ENCODE assay signal across 11 cellular contexts in the genomic region with DNA sequence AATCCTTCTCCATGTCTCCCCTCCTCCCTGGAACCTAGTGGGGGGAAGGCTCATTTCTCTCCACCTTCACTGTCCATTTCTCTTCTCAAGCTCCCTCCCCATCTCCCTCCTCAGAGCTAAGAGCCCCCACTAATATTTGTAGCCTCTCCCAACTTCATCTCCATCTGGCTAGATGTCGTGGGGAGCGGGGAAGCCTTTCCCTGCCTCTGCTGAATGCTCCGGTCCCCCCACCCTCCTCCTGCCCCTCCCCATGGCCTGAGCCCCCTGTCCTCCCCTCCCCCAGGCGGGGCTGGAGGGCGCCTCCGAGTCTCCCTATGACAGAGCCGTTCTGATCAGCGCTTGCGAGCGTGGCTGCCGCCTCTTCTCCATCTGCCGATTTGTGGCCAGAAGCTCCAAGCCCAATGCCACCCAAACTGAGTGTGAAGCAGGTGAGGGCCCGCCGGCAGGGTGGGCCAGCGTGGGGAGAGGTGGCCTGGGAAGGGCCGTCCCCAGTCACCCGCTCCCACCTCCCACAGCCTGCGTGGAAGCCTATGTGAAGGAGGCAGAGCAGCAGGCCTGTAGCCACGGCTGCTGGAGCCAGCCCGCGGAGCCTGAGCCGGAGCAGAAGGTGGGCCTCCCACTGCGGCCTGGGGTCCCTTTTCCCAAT. TPM values are rescaled to one million over a fixed set of nuclear protein-coding genes. Genes with fewer than 3 reads are reported as not detected.
DNase-seq lines count a peak whose midpoint lies in the region; ATAC-seq and TF ChIP-seq lines count a peak whose summit lies in the region.
"Had no signal": no experiment of that assay in that cellular context is flagged by ENCODE, and none has a peak within 500 bp of the region (broad histone marks: within the 10 kb centered on the region; RNA-seq: fewer than 3 reads in every experiment).

No MANE protein-coding gene starts in this region.

- dilution Hi-C loops in IMR-90 (cut with HindIII; ENCODE audit: low sequenced_read_pairs, unreplicated experiment) = no loop called here

- H3K9me3 ChIP-seq in IMR-90 (ENCODE audit: control insufficient read depth, insufficient read depth, low read length) (peaks cover 4% of the 10 kb centered on the region; the same call in 1 of the 2 replicates), neural progenitor cell (ENCODE audit: low read depth) (no peaks in the 10 kb centered on the region)

- no peak overlapping the region for H3K14ac ChIP-seq in IMR-90 (replicated peaks; ENCODE audit: low read depth, low read length)

- peaks cover 63% of the 10 kb centered on the region for H3K27me3 Mint-ChIP-seq in activated CD4-positive, alpha-beta T cell treated with anti-CD3 and anti-CD28 coated beads, Interleukin-2, amount 10 ng/mL, durations not matched to agents 24 days and 14 days
- peaks cover 60% of the 10 kb centered on the region for H3K27me3 Mint-ChIP-seq in neural progenitor cell (ENCODE audit: insufficient read depth, low read depth)

- H3K79me1 ChIP-seq in IMR-90 (ENCODE audit: low read depth in 1 of 2, low read length in 2 of 2) = no peaks in the 10 kb centered on the region

- H4K5ac ChIP-seq in IMR-90 (ENCODE audit: low read depth, low read length) = no peak overlapping the region

- H3F3A ChIP-seq in neural progenitor cell (ENCODE audit: low read depth) = peaks cover 37% of the 10 kb centered on the region

- WGBS in IMR-90 (ENCODE audit: extremely low coverage in 2 of 2, insufficient read length in 1 of 2), 2 experiments = 40% methylated on average over 8 of the region's 23 CpGs; no CpG with 5 or more reads in 1 of the 2 experiments

- no peak overlapping the region for H3K9ac ChIP-seq in IMR-90 (ENCODE audit: low read depth, low read length)
- H3K9ac ChIP-seq in neural progenitor cell = no peak overlapping the region

- H3K4ac ChIP-seq in IMR-90 (ENCODE audit: low read depth, low read length) = no peak overlapping the region

- no TSS peak for BruUV-seq in IMR-90 (replicated peaks; lab: Mats Ljungman, UMichigan)

- no peaks in the 10 kb centered on the region for H3K9me1 ChIP-seq in IMR-90 (ENCODE audit: insufficient read depth, low read length)

- no peak for TF ChIP-seq POLR2A in IMR-90 (IDR thresholded peaks at IDR 0.05; ENCODE audit: low read depth, low read length)

- peaks cover 9% of the 10 kb centered on the region for H3K4me1 Mint-ChIP-seq in activated CD4-positive, alpha-beta T cell treated with anti-CD3 and anti-CD28 coated beads, Interleukin-2, amount 10 ng/mL, durations not matched to agents 24 days and 14 days
- H3K4me1 Mint-ChIP-seq in neural progenitor cell = peaks cover 16% of the 10 kb centered on the region

- H3K27ac ChIP-seq in IMR-90 (ENCODE audit: insufficient read depth, low read length) (no peak overlapping the region), coronary artery (no peak overlapping the region), neural progenitor cell (no peak overlapping the region)

- no peak overlapping the region for H2AK5ac ChIP-seq in IMR-90 (ENCODE audit: low read depth, low read length)

- CTCF ChIA-PET in IMR-90 (lab: Yijun Ruan, JAX) = no interaction called here

- no peak overlapping the region for H4K91ac ChIP-seq in IMR-90 (ENCODE audit: insufficient read depth, low read depth, low read length)

- peak overlapping the region; percentile 25 for H3K27ac Mint-ChIP-seq in activated CD4-positive, alpha-beta T cell treated with anti-CD3 and anti-CD28 coated beads, Interleukin-2, amount 10 ng/mL, durations not matched to agents 24 days and 14 days
- H3K27ac Mint-ChIP-seq in neural progenitor cell = no peak overlapping the region

- H3K18ac ChIP-seq in IMR-90 (ENCODE audit: low read depth, low read length) = no peak overlapping the region

- H3K23ac ChIP-seq in IMR-90 (ENCODE audit: low read depth, low read length) = no peak overlapping the region

- H2AFZ ChIP-seq in IMR-90 (replicated peaks; ENCODE audit: low read length, poor library complexity) = no peak overlapping the region
- no peak overlapping the region for H2AFZ ChIP-seq in neural progenitor cell (replicated peaks)

- DNase-seq in activated CD4-positive, alpha-beta T cell treated with anti-CD3 and anti-CD28 coated beads, Interleukin-2, amount 10 ng/mL, durations not matched to agents 24 days and 14 days = no peak
- no peak for DNase-seq in activated CD4-positive, alpha-beta T cell treated with anti-CD3 and anti-CD28 coated beads for 48 hours
- no peak for DNase-seq in IMR-90
- DNase-seq in coronary artery (ENCODE audit: low spot score) = no peak
- peak; percentile 52 for DNase-seq in neural progenitor cell (ENCODE audit: low spot score)
- no peak for DNase-seq in NCI-H1092 (lab: John Stamatoyannopoulos, UW)
- no peak for DNase-seq in NCI-H1048 (lab: John Stamatoyannopoulos, UW)
- no peak for DNase-seq in NCI-H1930 (lab: John Stamatoyannopoulos, UW)
- DNase-seq: foreskin melanocyte, NCI-H187 had no signal

- intact Hi-C loops in activated CD4-positive, alpha-beta T cell treated with anti-CD3 and anti-CD28 coated beads, Interleukin-2, amount 10 ng/mL, durations not matched to agents 24 days and 14 days (cut with micrococcal nuclease) = loop anchor here (5.0 kb wide), 1 partner anchor 179 kb away; a partner anchor contains a TSS
- intact Hi-C loops in IMR-90 (cut with micrococcal nuclease) = no loop called here

- no peak overlapping the region for H2BK20ac ChIP-seq in IMR-90 (ENCODE audit: low read depth, low read length)

- H4K20me1 ChIP-seq in IMR-90 (ENCODE audit: insufficient read depth, low read length) = no peaks in the 10 kb centered on the region; the same call in 1 of the 2 replicates
- peaks cover 41% of the 10 kb centered on the region for H4K20me1 ChIP-seq in neural progenitor cell (ENCODE audit: low read depth)

- H3K4me3 ChIP-seq in IMR-90 (ENCODE audit: insufficient read depth, low read depth, low read length) (no peak overlapping the region), coronary artery (peak overlapping the region; percentile 83), neural progenitor cell (peak overlapping the region; percentile 57)

- H3K36me3 Mint-ChIP-seq in activated CD4-positive, alpha-beta T cell treated with anti-CD3 and anti-CD28 coated beads, Interleukin-2, amount 10 ng/mL, durations not matched to agents 24 days and 14 days (ENCODE audit: low read depth) = peaks cover 1% of the 10 kb centered on the region
- H3K36me3 Mint-ChIP-seq in neural progenitor cell = peaks cover 5% of the 10 kb centered on the region

- H3K4me2 ChIP-seq in IMR-90 (ENCODE audit: low read depth, low read length) (peak overlapping the region; percentile 91; the same call in 1 of the 2 replicates), neural progenitor cell (peak overlapping the region; percentile 90)

- TF ChIP-seq CTCF in IMR-90 (conservative IDR thresholded peaks at IDR 0.05; ENCODE audit: low read depth, low read length) = no peak
- TF ChIP-seq CTCF in coronary artery (IDR thresholded peaks at IDR 0.05) = no peak
- no peak for TF ChIP-seq CTCF in neural progenitor cell (IDR thresholded peaks at IDR 0.05)

- H3K4me1 ChIP-seq in IMR-90 (ENCODE audit: control insufficient read depth, insufficient read depth, low read length) (peaks cover 7% of the 10 kb centered on the region; the same call in 1 of the 2 replicates), neural progenitor cell (peaks cover 36% of the 10 kb centered on the region)

- H3K56ac ChIP-seq in IMR-90 (ENCODE audit: extremely low read depth, insufficient read depth, low read length) = no peak overlapping the region

- H3K36me3 ChIP-seq in IMR-90 (ENCODE audit: control insufficient read depth, insufficient read depth, low read length) (no peaks in the 10 kb centered on the region), neural progenitor cell (no peaks in the 10 kb centered on the region)

- H3K9me3 Mint-ChIP-seq in activated CD4-positive, alpha-beta T cell treated with anti-CD3 and anti-CD28 coated beads, Interleukin-2, amount 10 ng/mL, durations not matched to agents 24 days and 14 days = no peaks in the 10 kb centered on the region
- H3K9me3 Mint-ChIP-seq in neural progenitor cell = peaks cover 8% of the 10 kb centered on the region

- peak overlapping the region; percentile 55 for H3K4me3 Mint-ChIP-seq in activated CD4-positive, alpha-beta T cell treated with anti-CD3 and anti-CD28 coated beads, Interleukin-2, amount 10 ng/mL, durations not matched to agents 24 days and 14 days
- H3K4me3 Mint-ChIP-seq in neural progenitor cell = peak overlapping the region; percentile 84

- H3K79me2 ChIP-seq in neural progenitor cell (ENCODE audit: low read depth) = no peaks in the 10 kb centered on the region

- in situ Hi-C loops in IMR-90 (cut with MboI; ENCODE audit: low sequenced_read_pairs) = no loop called here

- H2BK120ac ChIP-seq in IMR-90 (ENCODE audit: low read depth, low read length) = no peak overlapping the region

- H2AK9ac ChIP-seq in IMR-90 (replicated peaks; ENCODE audit: low read depth, low read length, poor library complexity) = no peak overlapping the region

- no peak overlapping the region for H2BK15ac ChIP-seq in IMR-90 (ENCODE audit: low read depth, low read length)

- no peak for TF ChIP-seq RAD21 in IMR-90 (IDR thresholded peaks at IDR 0.05; ENCODE audit: low read length)

- ATAC-seq in IMR-90 (ENCODE audit: low read depth) = no peak

- H4K8ac ChIP-seq in IMR-90 (ENCODE audit: low read depth in 2 of 2, low read length in 2 of 2) = no peak overlapping the region

- POLR2A ChIA-PET in IMR-90 (lab: Charles Lee; ENCODE audit: unreplicated experiment) = no interaction called here

- no peak overlapping the region for H2BK5ac ChIP-seq in IMR-90 (ENCODE audit: low read depth, low read length, poor library complexity, severe bottlenecking)

- H3K27me3 ChIP-seq in IMR-90 (ENCODE audit: control insufficient read depth, insufficient read depth, low read length) = peaks cover 50% of the 10 kb centered on the region
- H3K27me3 ChIP-seq in neural progenitor cell = peaks cover 84% of the 10 kb centered on the region

RNA-seq across cellular contexts. Expression of a gene that starts 1.0 kb away (rescaled TPM):
- total RNA-seq in activated CD4-positive, alpha-beta T cell treated with anti-CD3 and anti-CD28 coated beads, Interleukin-2, amount 10 ng/mL, durations not matched to agents 24 days and 14 days = not detected in 2 replicates
- total RNA-seq in IMR-90 (2012; rRNA removed) (under 0.01 and 0.28 TPM in 2 replicates), neural progenitor cell (ENCODE audit: low replicate concordance) (0.11 and 1.4 TPM in 2 replicates)
- 5.9 and 6.1 TPM in 2 replicates for polyA plus RNA-seq in IMR-90 (2012; rRNA removed)
- 5.6 and 9.7 TPM in 2 replicates for polyA plus RNA-seq in IMR-90 (2012; cell fraction: cytosol; rRNA removed)
- polyA plus RNA-seq in IMR-90 (2012; cell fraction: nucleus; rRNA removed; ENCODE audit: low replicate concordance) = 21.2 and 55.5 TPM in 2 replicates
- total RNA-seq: activated CD8-positive, alpha-beta memory T cell treated with anti-CD3 and anti-CD28 coated beads for 36 hours had no signal

RNA-seq across cellular contexts. Expression of a gene that starts 7.1 kb away (rescaled TPM):
- total RNA-seq in activated CD4-positive, alpha-beta T cell treated with anti-CD3 and anti-CD28 coated beads, Interleukin-2, amount 10 ng/mL, durations not matched to agents 24 days and 14 days = not detected in 2 replicates
- total RNA-seq in IMR-90 (2012; rRNA removed) = 0.18 and 0.28 TPM in 2 replicates
- polyA plus RNA-seq in IMR-90 (2012; rRNA removed) = 3.0 and 3.1 TPM in 2 replicates
- 3.2 TPM in 2 replicates for polyA plus RNA-seq in IMR-90 (2012; cell fraction: cytosol; rRNA removed)
- polyA plus RNA-seq in IMR-90 (2012; cell fraction: nucleus; rRNA removed; ENCODE audit: low replicate concordance) = 0.38 and 2.1 TPM in 2 replicates
- 0.84 TPM in 1 of 2 replicates, not detected in the other for total RNA-seq in neural progenitor cell (ENCODE audit: low replicate concordance)

RNA-seq across cellular contexts. Expression of a gene that starts 23.1 kb away (rescaled TPM):
- 12.1 and 14.0 TPM in 2 replicates for total RNA-seq in activated CD4-positive, alpha-beta T cell treated with anti-CD3 and anti-CD28 coated beads, Interleukin-2, amount 10 ng/mL, durations not matched to agents 24 days and 14 days
- total RNA-seq in IMR-90 (2012; rRNA removed) (0.28 and 2.2 TPM in 2 replicates), neural progenitor cell (ENCODE audit: low replicate concordance) (5.8 and 7.1 TPM in 2 replicates)
- polyA plus RNA-seq in IMR-90 (2012; rRNA removed) = 4.7 and 5.8 TPM in 2 replicates
- polyA plus RNA-seq in IMR-90 (2012; cell fraction: cytosol; rRNA removed) = 1.9 and 3.3 TPM in 2 replicates
- 2.6 and 6.8 TPM in 2 replicates for polyA plus RNA-seq in IMR-90 (2012; cell fraction: nucleus; rRNA removed; ENCODE audit: low replicate concordance)

RNA-seq across cellular contexts. Expression of a gene that starts 25.1 kb away (rescaled TPM):
- total RNA-seq in activated CD4-positive, alpha-beta T cell treated with anti-CD3 and anti-CD28 coated beads, Interleukin-2, amount 10 ng/mL, durations not matched to agents 24 days and 14 days = 130 and 138 TPM in 2 replicates
- total RNA-seq in IMR-90 (2012; rRNA removed) (14.2 and 19.2 TPM in 2 replicates), neural progenitor cell (ENCODE audit: low replicate concordance) (41.7 and 105 TPM in 2 replicates)
- 44.6 and 68.7 TPM in 2 replicates for polyA plus RNA-seq in IMR-90 (2012; rRNA removed)
- polyA plus RNA-seq in IMR-90 (2012; cell fraction: cytosol; rRNA removed) = 147 and 160 TPM in 2 replicates
- 295 and 606 TPM in 2 replicates for polyA plus RNA-seq in IMR-90 (2012; cell fraction: nucleus; rRNA removed; ENCODE audit: low replicate concordance)

RNA-seq across cellular contexts. Expression of a gene that starts 42.1 kb away (rescaled TPM):
- 1,581 and 1,604 TPM in 2 replicates for total RNA-seq in activated CD4-positive, alpha-beta T cell treated with anti-CD3 and anti-CD28 coated beads, Interleukin-2, amount 10 ng/mL, durations not matched to agents 24 days and 14 days
- total RNA-seq in IMR-90 (2012; rRNA removed) = 1,030 and 1,144 TPM in 2 replicates
- 2,778 and 3,008 TPM in 2 replicates for polyA plus RNA-seq in IMR-90 (2012; rRNA removed)
- polyA plus RNA-seq in IMR-90 (2012; cell fraction: cytosol; rRNA removed) = 3,160 and 3,447 TPM in 2 replicates
- polyA plus RNA-seq in IMR-90 (2012; cell fraction: nucleus; rRNA removed; ENCODE audit: low replicate concordance) = 792 and 822 TPM in 2 replicates
- total RNA-seq in neural progenitor cell (ENCODE audit: low replicate concordance) = 625 and 768 TPM in 2 replicates
